8 cellular contexts compared by ENCODE assay signal in genomic region chr15:84748274-84749110, GRCh38. TPM values are rescaled to one million over a fixed set of nuclear protein-coding genes. Genes with fewer than 3 reads are reported as not detected.
A peak's percentile ranks its signal among the peaks of the same experiment; 100 is the strongest.
DNase-seq lines count a peak whose midpoint lies in the region; ATAC-seq, FAIRE-seq and TF ChIP-seq lines count a peak whose summit lies in the region.

ZNF592 (plus strand) TSS chr15:84748592; CDS start chr15:84782676, 34,084 bp downstream.

- DNase-seq in NCI-H1105 (lab: John Stamatoyannopoulos, UW) (peak; percentile 28), bronchial epithelial cell (ENCODE audit: low read depth) (peak; percentile 28), inferior parietal cortex (ENCODE audit: extremely low spot score) (peak; percentile 49), NCI-H1694 treated with DMSO at 0.1 percent for 48 hours (lab: John Stamatoyannopoulos, UW) (no peak)
- peak; percentile 57 to 74 for DNase-seq in stimulated activated CD4-positive, alpha-beta T cell treated with anti-CD3 and anti-CD28 coated beads, Interleukin-12 subunit alpha, Interleukin-12 subunit beta, amount 100 ng/mL, for 24 hours (ENCODE audit: low read depth in 2 of 2)

- no peaks in the 10 kb centered on the region for H3K27me3 ChIP-seq in bronchial epithelial cell (ENCODE audit: control insufficient read depth, insufficient read depth, low read length)

- no peaks in the 10 kb centered on the region for H3K36me3 ChIP-seq in bronchial epithelial cell (ENCODE audit: control insufficient read depth, insufficient read depth, low read length)

- ATAC-seq in HG02571 (IDR thresholded peaks at IDR 0.05; ENCODE audit: unreplicated experiment): peak; percentile 47

- TF ChIP-seq POLR2A in GM15510 (IDR thresholded peaks at IDR 0.05; ENCODE audit: borderline replicate concordance, extremely low read depth, insufficient read length): peak; percentile 78

- TF ChIP-seq CTCF in WI38 (IDR thresholded peaks at IDR 0.05; ENCODE audit: low read depth, low read length): no peak
- TF ChIP-seq CTCF in bronchial epithelial cell (IDR thresholded peaks at IDR 0.05; ENCODE audit: insufficient read depth, low read length, severe bottlenecking): no peak

- FAIRE-seq in bronchial epithelial cell (lab: Jason Lieb, UNC): no peak

- peak within 1 kb of the TSS; percentile 95 for H3K4me3 ChIP-seq in WI38 (ENCODE audit: low read depth, low read length)
- H3K4me3 ChIP-seq in bronchial epithelial cell (ENCODE audit: low read depth, low read length): peak within 1 kb of the TSS; percentile 91

RNA-seq across cellular contexts. Expression of gene ZNF592, which starts in this region (rescaled TPM):
- 2.6 and 4.1 TPM in 2 replicates for total RNA-seq in bronchial epithelial cell
